1 cellular context compared by ENCODE assay signal in the genomic region with DNA sequence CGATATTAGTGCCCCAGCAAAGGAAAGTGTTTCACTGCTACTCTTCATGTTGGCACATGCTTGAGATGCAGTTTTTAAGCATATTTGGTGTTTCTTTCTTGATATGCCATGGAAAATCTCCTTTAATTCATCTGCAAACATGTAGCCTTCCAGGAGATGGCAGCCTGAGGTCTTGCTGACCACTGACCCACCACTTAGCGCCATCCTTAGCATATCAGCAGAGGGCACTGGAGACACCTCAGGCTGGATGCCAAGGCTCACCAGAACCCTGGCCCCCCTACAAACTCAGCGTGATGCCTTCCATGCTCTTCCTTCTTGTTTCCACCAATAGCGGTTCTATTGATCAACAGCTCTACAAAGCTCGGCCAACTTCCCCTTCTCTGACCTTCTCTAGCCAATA.
TF ChIP-seq lines count a peak whose summit lies in the region.

No MANE protein-coding gene starts in this region.

TF ChIP-seq in K562, 482 proteins besides CTCF, POLR2A, EP300 and RAD21 (continued from another document):
- TF ChIP-seq SRF (CRISPR knock-in tag; IDR thresholded peaks at IDR 0.05): no peak
- no peak for TF ChIP-seq KHSRP (IDR thresholded peaks at IDR 0.05)
- no peak for TF ChIP-seq ELF4 (CRISPR knock-in tag; IDR thresholded peaks at IDR 0.05)
- TF ChIP-seq PATZ1 (CRISPR knock-in tag; IDR thresholded peaks at IDR 0.05; ENCODE audit: borderline replicate concordance): no peak
